Comparison of ENCODE assay signal across 22 cellular contexts in the genomic region with DNA sequence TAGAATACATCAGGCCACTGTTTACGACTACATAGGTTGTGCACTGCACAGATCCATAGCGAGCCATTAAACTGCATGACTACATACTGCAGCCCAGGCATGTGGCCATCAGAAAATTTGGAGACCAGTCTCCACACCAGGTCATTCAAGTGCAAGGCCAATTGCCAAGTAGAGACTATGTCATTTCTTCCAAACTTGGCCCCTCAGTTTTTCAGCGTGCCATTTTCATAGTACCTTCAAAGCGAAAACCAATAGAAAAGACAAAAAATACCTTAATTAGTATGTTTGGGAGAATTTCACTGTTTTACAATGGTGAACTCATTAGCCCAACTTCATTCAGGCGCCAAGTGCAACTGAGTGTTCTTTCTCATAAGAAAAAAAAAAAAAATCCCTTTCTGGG.
"Had no signal": no experiment of that assay in that cellular context is flagged by ENCODE, and none has a peak within 500 bp of the region (broad histone marks: within the 10 kb centered on the region; RNA-seq: fewer than 3 reads in every experiment).

No MANE protein-coding gene starts in this region.

- DNase-seq: activated B cell treated with CpG ODN at 0.5 μM for 24 hours; activated CD4-positive, alpha-beta memory T cell treated with anti-CD3 and anti-CD28 coated beads, Interleukin-2, amount 10 ng/mL, durations not matched to agents 7 days and 5 days; activated CD4-positive, alpha-beta T cell treated with anti-CD3 and anti-CD28 coated beads for 36 hours; activated CD4-positive, alpha-beta T cell treated with anti-CD3 and anti-CD28 coated beads for 48 hours; activated CD4-positive, alpha-beta T cell treated with anti-CD3 and anti-CD28 coated beads, Interleukin-2, amount 10 ng/mL, durations not matched to agents 7 days and 5 days; activated CD4-positive, alpha-beta T cell treated with anti-CD3 and anti-CD28 coated beads, Interleukin-2, amount 50 U/mL, for 48 hours; activated CD4-positive, CD25-positive, alpha-beta regulatory T cell treated with anti-CD3 and anti-CD28 coated beads, Interleukin-2, amount 50 U/mL, for 72 hours; activated CD8-positive, alpha-beta memory T cell treated with anti-CD3 and anti-CD28 coated beads for 24 hours; activated CD8-positive, alpha-beta memory T cell treated with anti-CD3 and anti-CD28 coated beads, Interleukin-2, amount 10 ng/mL, durations not matched to agents 7 days and 5 days; activated CD8-positive, alpha-beta memory T cell treated with anti-CD3 and anti-CD28 coated beads, Interleukin-2, amount 50 U/mL, for 48 hours; activated CD8-positive, alpha-beta T cell treated with anti-CD3 and anti-CD28 coated beads, Interleukin-2, amount 10 ng/mL, durations not matched to agents 7 days and 5 days; activated effector memory CD4-positive, alpha-beta T cell treated with Interleukin-2 at 50 U/mL for 16 hours; activated gamma-delta T cell; activated naive CD4-positive, alpha-beta T cell treated with anti-CD3 and anti-CD28 coated beads, Interleukin-2, amount 10 ng/mL, durations not matched to agents 7 days and 5 days; activated naive CD4-positive, alpha-beta T cell treated with Interleukin-2 at 50 U/mL for 16 hours; activated naive CD8-positive, alpha-beta T cell treated with anti-CD3 and anti-CD28 coated beads, Interleukin-2, amount 10 ng/mL, durations not matched to agents 7 days and 5 days; activated naive CD8-positive, alpha-beta T cell treated with anti-CD3 and anti-CD28 coated beads, Interleukin-2, amount 50 U/mL, for 24 hours; activated T-cell treated with anti-CD3 and anti-CD28 coated beads, Interleukin-2, amount 50 U/mL, for 24 hours; activated T-cell treated with anti-CD3 and anti-CD28 coated beads, Interleukin-2, amount 50 U/mL, for 48 hours; T-helper 1 cell; T-helper 2 cell; T-helper 9 cell had no signal

- ATAC-seq: activated CD4-positive, alpha-beta T cell treated with anti-CD3 and anti-CD28 coated beads for 36 hours; activated CD8-positive, alpha-beta memory T cell treated with anti-CD3 and anti-CD28 coated beads, Interleukin-2, amount 10 ng/mL, durations not matched to agents 7 days and 5 days; activated CD8-positive, alpha-beta T cell treated with anti-CD3 and anti-CD28 coated beads, Interleukin-2, amount 10 ng/mL, durations not matched to agents 7 days and 5 days; activated naive CD8-positive, alpha-beta T cell treated with anti-CD3 and anti-CD28 coated beads, Interleukin-2, amount 50 U/mL, for 24 hours had no signal
